In genomic region chr16:1791943-1792812, GRCh38 we compare ENCODE assay signal across 13 cellular contexts. TPM values are rescaled to one million over a fixed set of nuclear protein-coding genes. Genes with fewer than 3 reads are reported as not detected.
DNase-seq lines count a peak whose midpoint lies in the region; ATAC-seq lines count a peak whose summit lies in the region.
"Had no signal": no experiment of that assay in that cellular context is flagged by ENCODE, and none has a peak within 500 bp of the region (broad histone marks: within the 10 kb centered on the region; RNA-seq: fewer than 3 reads in every experiment).

No MANE protein-coding gene starts in this region.

- 84% methylated on average over 59 of the region's 59 CpGs for WGBS in right cardiac atrium
- 84 to 85% methylated on average over 57 to 59 of the region's 59 CpGs for WGBS in aorta, 2 donors

- H3K27me3 ChIP-seq in right cardiac atrium (ENCODE audit: control insufficient read depth, insufficient read depth) (no peaks in the 10 kb centered on the region), aorta (ENCODE audit: control insufficient read depth in 1 of 2, insufficient read depth in 2 of 2, low read length in 1 of 2) (no peaks in the 10 kb centered on the region)
- H3K27me3 ChIP-seq: heart left ventricle had no signal

- no peak for ATAC-seq in right cardiac atrium
- ATAC-seq in Right ventricle myocardium superior (ENCODE audit: poor library complexity), result no peak
- no peak for ATAC-seq in aorta (ENCODE audit: low FRiP score)
- no peak for ATAC-seq in HG03159 (IDR thresholded peaks at IDR 0.05; ENCODE audit: unreplicated experiment)

- H3K9me3 ChIP-seq in right cardiac atrium (ENCODE audit: control insufficient read depth, low read length) (no peaks in the 10 kb centered on the region), aorta (ENCODE audit: control insufficient read depth, low read length) (no peaks in the 10 kb centered on the region)
- H3K9me3 ChIP-seq: heart left ventricle had no signal

- H3K27ac ChIP-seq in right cardiac atrium (ENCODE audit: low read length) (no peak overlapping the region), aorta (ENCODE audit: low read depth in 1 of 2, low read length in 2 of 2) (no peak overlapping the region)
- H3K27ac ChIP-seq: heart left ventricle, KMS-11 had no signal

- DNase-seq in right cardiac atrium, result peak in 2 of 3 donors; percentile 44 to 54
- no peak for DNase-seq in Right ventricle myocardium superior
- peak; percentile 41 to 76 for DNase-seq in aorta
- DNase-seq: Calu3, NCI-H1694, occipital lobe, RPMI8226 had no signal

- H3K4me1 ChIP-seq in right cardiac atrium (ENCODE audit: control insufficient read depth, insufficient read depth, low read length) (no peaks in the 10 kb centered on the region), aorta (ENCODE audit: control insufficient read depth in 1 of 2, insufficient read depth in 2 of 2, low read length in 2 of 2) (no peaks in the 10 kb centered on the region)
- H3K4me1 ChIP-seq: heart left ventricle had no signal

- H3K36me3 ChIP-seq in aorta (ENCODE audit: control insufficient read depth in 1 of 2, insufficient read depth in 2 of 2, low read length in 1 of 2), result no peaks in the 10 kb centered on the region

- intact Hi-C loops in right cardiac atrium (cut with DNase I), result no loop called here
- intact Hi-C loops in Right ventricle myocardium superior (cut with DNase I), result no loop called here
- intact Hi-C loops in aorta (cut with DNase I), result no loop called here

- H3K4me3 ChIP-seq in right cardiac atrium (ENCODE audit: low read length) (no peak overlapping the region), aorta (ENCODE audit: low read length in 2 of 2) (no peak overlapping the region)
- H3K4me3 ChIP-seq: heart left ventricle, lung had no signal

RNA-seq across cellular contexts. Expression of gene IGFALS, which starts 1.3 kb away (rescaled TPM):
- total RNA-seq in right cardiac atrium (not detected), Right ventricle myocardium superior (0.11 TPM), aorta (not detected)
- polyA plus RNA-seq in right cardiac atrium (0.05 TPM), aorta (under 1 TPM in 1 of 2 donors, not detected in 1; 0.84 TPM)
- total RNA-seq: A673, Calu3, endothelial cell of umbilical vein, occipital lobe had no signal
- polyA plus RNA-seq: endothelial cell of umbilical vein had no signal

RNA-seq across cellular contexts. Expression of gene NUBP2, which starts 9.4 kb away (rescaled TPM):
- total RNA-seq in right cardiac atrium (10 to 100 TPM; 33.1 to 39.1 (median 35.9) TPM), Right ventricle myocardium superior (34.8 TPM), aorta (10 to 100 TPM; 30.7 to 32.9 TPM)
- polyA plus RNA-seq in right cardiac atrium (45.3 TPM), aorta (10 to 100 TPM; 55.3 to 92.4 TPM)

RNA-seq across cellular contexts. Expression of gene SPSB3, which starts 9.8 kb away (rescaled TPM):
- total RNA-seq in right cardiac atrium (10 to 100 TPM; 24.5 to 41.3 (median 34.1) TPM), Right ventricle myocardium superior (37.5 TPM), aorta (10 to 100 TPM; 33.6 to 33.7 TPM)
- polyA plus RNA-seq in right cardiac atrium (51.8 TPM), aorta (100 to 1,000 TPM in 1 of 2 donors, 10 to 100 TPM in 1; 25.8 to 322 TPM)

RNA-seq across cellular contexts. Expression of gene MRPS34, which starts 19.2 kb away (rescaled TPM):
- total RNA-seq in right cardiac atrium, result 10 to 100 TPM; 53.3 to 80.0 (median 69.1) TPM
- 91.4 TPM for polyA plus RNA-seq in right cardiac atrium
- 91.8 TPM for total RNA-seq in Right ventricle myocardium superior
- total RNA-seq in aorta, result 10 to 100 TPM; 36.5 to 40.5 TPM
- 10 to 100 TPM; 67.7 to 74.2 TPM for polyA plus RNA-seq in aorta

RNA-seq across cellular contexts. Expression of gene EME2, which starts 19.6 kb away (rescaled TPM):
- total RNA-seq in right cardiac atrium, result 10 to 100 TPM in 2 of 4 donors, 1 to 10 TPM in 2; 8.1 to 11.3 (median 9.8) TPM
- 6.3 TPM for polyA plus RNA-seq in right cardiac atrium
- total RNA-seq in Right ventricle myocardium superior, result 7.1 TPM
- total RNA-seq in aorta, result 10 to 100 TPM; 15.8 to 23.7 TPM
- 10 to 100 TPM in 1 of 2 donors, 1 to 10 TPM in 1; 1.6 to 20.6 TPM for polyA plus RNA-seq in aorta
